ENCODE assay signal across 1 cellular context in the genomic region with DNA sequence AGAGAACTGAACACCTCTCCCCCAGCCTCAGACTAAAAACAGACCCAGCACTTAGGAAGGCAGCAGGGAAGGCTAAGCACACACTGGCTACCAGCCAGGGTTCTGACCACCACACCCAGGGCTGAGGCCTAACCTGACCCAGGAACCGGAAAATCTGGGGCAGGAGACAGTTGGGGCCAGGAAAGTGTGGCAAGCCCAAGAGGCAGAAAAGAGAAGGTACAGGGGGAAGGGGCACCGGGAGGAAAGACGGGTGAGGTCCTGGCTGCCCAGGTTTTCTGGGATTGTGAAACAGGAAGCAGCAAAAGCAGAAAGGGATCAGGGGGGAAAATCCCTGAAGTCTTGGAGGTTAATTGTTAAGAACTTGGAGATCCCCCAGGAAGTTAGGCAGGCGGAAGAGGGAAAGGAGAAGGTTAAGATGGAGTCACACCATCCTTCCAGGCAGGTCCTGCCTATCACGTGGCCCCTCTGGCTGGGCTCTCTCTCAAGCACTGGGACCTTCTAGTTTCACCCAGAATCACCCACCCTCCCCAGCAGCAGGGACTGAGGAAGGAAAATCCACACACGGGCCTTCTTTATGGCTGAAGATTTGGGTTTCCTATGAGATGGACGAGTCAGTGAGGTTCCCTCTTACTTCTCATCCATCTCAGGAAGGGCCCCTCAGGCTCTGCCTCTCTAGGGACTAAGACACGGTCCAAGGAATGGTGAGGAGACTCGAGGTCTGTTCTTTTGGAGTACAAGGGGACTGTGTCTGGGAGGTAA.
TF ChIP-seq lines count a peak whose summit lies in the region.

No MANE protein-coding gene starts in this region.

TF ChIP-seq in HEK293, 187 proteins besides CTCF, POLR2A, EP300 and RAD21 (continued from another document):
- TF ChIP-seq, protein P1, sequence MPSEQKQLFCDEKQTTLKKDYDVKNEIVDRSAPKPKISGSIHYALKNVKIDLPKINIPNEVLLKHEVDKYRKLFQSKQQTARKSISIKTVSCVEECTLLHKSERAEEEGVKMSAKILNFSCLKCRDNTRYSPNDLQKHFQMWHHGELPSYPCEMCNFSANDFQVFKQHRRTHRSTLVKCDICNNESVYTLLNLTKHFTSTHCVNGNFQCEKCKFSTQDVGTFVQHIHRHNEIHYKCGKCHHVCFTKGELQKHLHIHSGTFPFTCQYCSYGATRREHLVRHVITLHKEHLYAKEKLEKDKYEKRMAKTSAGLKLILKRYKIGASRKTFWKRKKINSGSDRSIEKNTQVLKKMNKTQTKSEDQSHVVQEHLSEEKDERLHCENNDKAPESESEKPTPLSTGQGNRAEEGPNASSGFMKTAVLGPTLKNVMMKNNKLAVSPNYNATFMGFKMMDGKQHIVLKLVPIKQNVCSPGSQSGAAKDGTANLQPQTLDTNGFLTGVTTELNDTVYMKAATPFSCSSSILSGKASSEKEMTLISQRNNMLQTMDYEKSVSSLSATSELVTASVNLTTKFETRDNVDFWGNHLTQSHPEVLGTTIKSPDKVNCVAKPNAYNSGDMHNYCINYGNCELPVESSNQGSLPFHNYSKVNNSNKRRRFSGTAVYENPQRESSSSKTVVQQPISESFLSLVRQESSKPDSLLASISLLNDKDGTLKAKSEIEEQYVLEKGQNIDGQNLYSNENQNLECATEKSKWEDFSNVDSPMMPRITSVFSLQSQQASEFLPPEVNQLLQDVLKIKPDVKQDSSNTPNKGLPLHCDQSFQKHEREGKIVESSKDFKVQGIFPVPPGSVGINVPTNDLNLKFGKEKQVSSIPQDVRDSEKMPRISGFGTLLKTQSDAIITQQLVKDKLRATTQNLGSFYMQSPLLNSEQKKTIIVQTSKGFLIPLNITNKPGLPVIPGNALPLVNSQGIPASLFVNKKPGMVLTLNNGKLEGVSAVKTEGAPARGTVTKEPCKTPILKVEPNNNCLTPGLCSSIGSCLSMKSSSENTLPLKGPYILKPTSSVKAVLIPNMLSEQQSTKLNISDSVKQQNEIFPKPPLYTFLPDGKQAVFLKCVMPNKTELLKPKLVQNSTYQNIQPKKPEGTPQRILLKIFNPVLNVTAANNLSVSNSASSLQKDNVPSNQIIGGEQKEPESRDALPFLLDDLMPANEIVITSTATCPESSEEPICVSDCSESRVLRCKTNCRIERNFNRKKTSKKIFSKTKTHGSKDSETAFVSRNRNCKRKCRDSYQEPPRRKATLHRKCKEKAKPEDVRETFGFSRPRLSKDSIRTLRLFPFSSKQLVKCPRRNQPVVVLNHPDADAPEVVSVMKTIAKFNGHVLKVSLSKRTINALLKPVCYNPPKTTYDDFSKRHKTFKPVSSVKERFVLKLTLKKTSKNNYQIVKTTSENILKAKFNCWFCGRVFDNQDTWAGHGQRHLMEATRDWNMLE (tag by site-specific recombination; conservative IDR thresholded peaks at IDR 0.05; ENCODE audit: low read depth), result peak; percentile 42
- TF ChIP-seq GLIS1 (tag by site-specific recombination; IDR thresholded peaks at IDR 0.05) (peak; percentile 62), ZNF341 (tag by site-specific recombination; IDR thresholded peaks at IDR 0.05; ENCODE audit: low read depth) (peak; percentile 85), ZBTB20 (tag by site-specific recombination; IDR thresholded peaks at IDR 0.05) (peak; percentile 78), ZNF558 (tag by site-specific recombination; IDR thresholded peaks at IDR 0.05) (no peak), ZNF843 (tag by site-specific recombination; IDR thresholded peaks at IDR 0.05) (no peak), ZNF791 (tag by site-specific recombination; IDR thresholded peaks at IDR 0.05) (no peak), KLF7 (tag by site-specific recombination; IDR thresholded peaks at IDR 0.05; ENCODE audit: borderline replicate concordance) (0 out of 2 replicates have a peak, but pooled peaks have one; percentile 10), ZBTB8A (tag by site-specific recombination; IDR thresholded peaks at IDR 0.05) (peak; percentile 48; the same call in 1 of the 2 replicates), ZNF335 (tag by site-specific recombination; conservative IDR thresholded peaks at IDR 0.05) (peak; percentile 67), ZIC2 (tag by site-specific recombination; IDR thresholded peaks at IDR 0.05) (no peak; the same call in 1 of the 2 replicates), ZXDB (tag by site-specific recombination; IDR thresholded peaks at IDR 0.05) (peak; percentile 60; the same call in 1 of the 2 replicates), IKZF3 (tag by site-specific recombination; IDR thresholded peaks at IDR 0.05) (peak; percentile 31; the same call in 1 of the 2 replicates)
- TF ChIP-seq, protein P2, sequence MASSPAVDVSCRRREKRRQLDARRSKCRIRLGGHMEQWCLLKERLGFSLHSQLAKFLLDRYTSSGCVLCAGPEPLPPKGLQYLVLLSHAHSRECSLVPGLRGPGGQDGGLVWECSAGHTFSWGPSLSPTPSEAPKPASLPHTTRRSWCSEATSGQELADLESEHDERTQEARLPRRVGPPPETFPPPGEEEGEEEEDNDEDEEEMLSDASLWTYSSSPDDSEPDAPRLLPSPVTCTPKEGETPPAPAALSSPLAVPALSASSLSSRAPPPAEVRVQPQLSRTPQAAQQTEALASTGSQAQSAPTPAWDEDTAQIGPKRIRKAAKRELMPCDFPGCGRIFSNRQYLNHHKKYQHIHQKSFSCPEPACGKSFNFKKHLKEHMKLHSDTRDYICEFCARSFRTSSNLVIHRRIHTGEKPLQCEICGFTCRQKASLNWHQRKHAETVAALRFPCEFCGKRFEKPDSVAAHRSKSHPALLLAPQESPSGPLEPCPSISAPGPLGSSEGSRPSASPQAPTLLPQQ (tag by site-specific recombination; IDR thresholded peaks at IDR 0.05), result no peak
- TF ChIP-seq, protein P3, sequence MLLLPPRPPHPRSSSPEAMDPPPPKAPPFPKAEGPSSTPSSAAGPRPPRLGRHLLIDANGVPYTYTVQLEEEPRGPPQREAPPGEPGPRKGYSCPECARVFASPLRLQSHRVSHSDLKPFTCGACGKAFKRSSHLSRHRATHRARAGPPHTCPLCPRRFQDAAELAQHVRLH (tag by site-specific recombination; IDR thresholded peaks at IDR 0.05), result 0 out of 2 replicates have a peak, but pooled peaks have one; percentile 26
